ENCODE assay signal across 1 cellular context in genomic region chr17:41967921-41968578, GRCh38.
TF ChIP-seq lines count a peak whose summit lies in the region.

No MANE protein-coding gene starts in this region.

TF ChIP-seq in GM23338, 12 proteins besides CTCF, POLR2A, EP300 and RAD21 (continued from another document):
- TF ChIP-seq ETS1 (IDR thresholded peaks at IDR 0.05) (no peak), JUNB (IDR thresholded peaks at IDR 0.05; ENCODE audit: unreplicated experiment) (no peak), STAT1 (IDR thresholded peaks at IDR 0.05; ENCODE audit: unreplicated experiment) (no peak), REST (IDR thresholded peaks at IDR 0.05; ENCODE audit: unreplicated experiment) (no peak), NANOG (IDR thresholded peaks at IDR 0.05; ENCODE audit: borderline replicate concordance) (no peak), CREB1 (CRISPR knock-in tag; IDR thresholded peaks at IDR 0.05; ENCODE audit: low read depth) (no peak), ZNF331 (CRISPR knock-in tag; IDR thresholded peaks at IDR 0.05; ENCODE audit: low read depth) (no peak), ZNF114 (CRISPR knock-in tag; IDR thresholded peaks at IDR 0.05) (no peak)
